ENCODE assay signal across 8 cellular contexts in genomic region chr14:105528859-105529505, GRCh38. TPM values are rescaled to one million over a fixed set of nuclear protein-coding genes. Genes with fewer than 3 reads are reported as not detected.
DNase-seq lines count a peak whose midpoint lies in the region; ATAC-seq and TF ChIP-seq lines count a peak whose summit lies in the region.

No MANE protein-coding gene starts in this region.

- H3K4me1 ChIP-seq in heart right ventricle (peaks cover 11 to 38% (median 30%) of the 10 kb centered on the region in 9 donors), mammary epithelial cell (ENCODE audit: insufficient read depth, low read length) (peaks cover 22% of the 10 kb centered on the region), osteoblast (ENCODE audit: insufficient read depth, low read length) (peaks cover 5% of the 10 kb centered on the region), urinary bladder (ENCODE audit: insufficient read depth) (no peaks in the 10 kb centered on the region)

- H2AFZ ChIP-seq in mammary epithelial cell (ENCODE audit: low read depth, low read length): peak overlapping the region; percentile 81
- peak overlapping the region; percentile 65 for H2AFZ ChIP-seq in osteoblast (ENCODE audit: low read length)

- H3K36me3 ChIP-seq in heart right ventricle (no peaks in the 10 kb centered on the region), mammary epithelial cell (ENCODE audit: insufficient read depth, low read length) (no peaks in the 10 kb centered on the region), osteoblast (ENCODE audit: insufficient read depth, low read length) (no peaks in the 10 kb centered on the region), urinary bladder (ENCODE audit: insufficient read depth) (no peaks in the 10 kb centered on the region)

- CTCF ChIA-PET in mammary epithelial cell (lab: Charles Lee; ENCODE audit: low non-redundant PET): no interaction called here

- H3K4me3 ChIP-seq in heart right ventricle (peak overlapping the region; percentile 14 to 83 (median 69)), mammary epithelial cell (replicated peaks in 1 of 3; ENCODE audit: insufficient read depth in 1 of 3, low read depth in 2 of 3, low read length in 3 of 3) (peak overlapping the region in 2 of 3 experiments; percentile 28 to 29), osteoblast (ENCODE audit: insufficient read depth, low read length) (peak overlapping the region; percentile 77), urinary bladder (ENCODE audit: low read depth, low read length) (peak overlapping the region; percentile 69)

- ATAC-seq in heart right ventricle: no peak
- no peak for ATAC-seq in Right ventricle myocardium superior (ENCODE audit: poor library complexity)
- no peak for ATAC-seq in HG02884 (IDR thresholded peaks at IDR 0.05; ENCODE audit: unreplicated experiment)

- no peaks in the 10 kb centered on the region for H3K79me2 ChIP-seq in mammary epithelial cell (ENCODE audit: insufficient read depth, low read length)
- no peaks in the 10 kb centered on the region for H3K79me2 ChIP-seq in osteoblast (ENCODE audit: insufficient read depth, low read length)

- DNase-seq in heart right ventricle (no peak), Right ventricle myocardium superior (no peak), mammary epithelial cell (no peak), osteoblast (ENCODE audit: insufficient read length, low spot score, missing footprints) (peak; percentile 76), hippocampal formation (lab: John Stamatoyannopoulos, UW) (no peak), 8988T (no peak)

- H3K27ac ChIP-seq in heart right ventricle (peak overlapping the region in 1 of 10 donors; percentile 28), mammary epithelial cell (ENCODE audit: insufficient read depth, low read depth, low read length) (no peak overlapping the region), osteoblast (ENCODE audit: low read depth, low read length) (no peak overlapping the region), urinary bladder (ENCODE audit: low read depth) (no peak overlapping the region)

- H3K9ac ChIP-seq in mammary epithelial cell (ENCODE audit: insufficient read depth, low read length): no peak overlapping the region

- in situ Hi-C loops in mammary epithelial cell (cut with MboI; ENCODE audit: low sequenced_read_pairs in 2 of 2): no loop called here

- no TSS peak for BruUV-seq in mammary epithelial cell (replicated peaks; lab: Mats Ljungman, UMichigan)

- H3K9me3 ChIP-seq in heart right ventricle: no peaks in the 10 kb centered on the region
- H3K9me3 ChIP-seq in mammary epithelial cell (replicated peaks; ENCODE audit: insufficient read depth, low read length): no peaks in the 10 kb centered on the region
- no peaks in the 10 kb centered on the region for H3K9me3 ChIP-seq in osteoblast (ENCODE audit: low read depth, low read length)

- intact Hi-C loops in heart right ventricle (cut with DNase I) (loop anchor here in 8 of 10 donors (2.0 to 10.0 kb wide), 7 partner anchors 37 to 162 kb away; partner anchors contain the start of gene TEDC1 (in 2 of the 8)), Right ventricle myocardium superior (cut with DNase I) (loop anchor here (5.0 kb wide), 1 partner anchor 157 kb away; no protein-coding TSS in a partner anchor), mammary epithelial cell (cut with micrococcal nuclease) (loop anchor here (1.0 to 2.0 kb wide), 3 partner anchors 48 to 159 kb away; no protein-coding TSS in a partner anchor)

- dilution Hi-C loops in mammary epithelial cell (cut with HindIII; ENCODE audit: low sequenced_read_pairs): no loop called here

- TF ChIP-seq CTCF in heart right ventricle (IDR thresholded peaks at IDR 0.05): no peak
- no peak for TF ChIP-seq CTCF in mammary epithelial cell (conservative IDR thresholded peaks at IDR 0.05 in 1 of 2, IDR thresholded peaks at IDR 0.05 in 1 of 2; ENCODE audit: extremely low read depth in 1 of 2, insufficient read depth in 1 of 2, low read depth in 1 of 2, low read length in 2 of 2)
- TF ChIP-seq CTCF in osteoblast (IDR thresholded peaks at IDR 0.05; ENCODE audit: extremely low read depth, low read depth, low read length): no peak

- WGBS in heart right ventricle, 2 donors: 27 to 33% methylated on average over 60 to 65 of the region's 65 CpGs
- WGBS in mammary epithelial cell (ENCODE audit: low coverage, missing lambda C conversion rate): 91% methylated on average over 9 of the region's 65 CpGs
- WGBS in urinary bladder: 32% methylated on average over 65 of the region's 65 CpGs

- H4K20me1 ChIP-seq in mammary epithelial cell (ENCODE audit: insufficient read depth, low read length) (no peaks in the 10 kb centered on the region), osteoblast (ENCODE audit: insufficient read depth, low read length) (no peaks in the 10 kb centered on the region)

- peaks cover 0 to 61% (median 0%) of the 10 kb centered on the region in 7 donors for H3K27me3 ChIP-seq in heart right ventricle
- no peaks in the 10 kb centered on the region for H3K27me3 ChIP-seq in mammary epithelial cell (ENCODE audit: insufficient read depth, low read length)
- H3K27me3 ChIP-seq in osteoblast (ENCODE audit: insufficient read depth, low read length): peaks cover 6% of the 10 kb centered on the region

- H3K4me2 ChIP-seq in mammary epithelial cell (ENCODE audit: insufficient read depth, low read depth, low read length): peak overlapping the region; percentile 87
- H3K4me2 ChIP-seq in osteoblast (ENCODE audit: insufficient read depth, low read length): peak overlapping the region; percentile 79

RNA-seq across cellular contexts. Expression of gene TMEM121, which starts 2.6 kb away (rescaled TPM):
- total RNA-seq in heart right ventricle: 1 to 10 TPM in 8 of 10 donors, under 1 TPM in 2; 0.93 to 2.3 (median 1.7) TPM
- 1 to 10 TPM; 1.3 to 2.6 TPM for polyA plus RNA-seq in heart right ventricle
- 3.1 TPM for total RNA-seq in Right ventricle myocardium superior
- total RNA-seq in mammary epithelial cell: 1 to 10 TPM; 2.2 to 6.0 TPM
- polyA plus RNA-seq in mammary epithelial cell: 1.9 TPM
- polyA minus RNA-seq in mammary epithelial cell: not detected
- total RNA-seq in osteoblast: 1.8 and 2.7 TPM in 2 replicates
- total RNA-seq in urinary bladder: 1.3 TPM
- polyA plus RNA-seq in urinary bladder: 6.7 TPM

RNA-seq across cellular contexts. Expression of gene TEDC1, which starts 37.9 kb away (rescaled TPM):
- total RNA-seq in heart right ventricle (1 to 10 TPM; 2.3 to 5.2 (median 4.2) TPM), Right ventricle myocardium superior (6.2 TPM), mammary epithelial cell (10 to 100 TPM in 1 of 2 donors, 1 to 10 TPM in 1; 3.5 to 21.3 TPM), osteoblast (3.2 and 5.1 TPM in 2 replicates), urinary bladder (4.2 TPM)
- polyA plus RNA-seq in heart right ventricle (10 to 100 TPM in 1 of 2 donors, 1 to 10 TPM in 1; 8.4 to 10.0 TPM), mammary epithelial cell (12.6 TPM), urinary bladder (10.6 TPM)
- 2.1 TPM for polyA minus RNA-seq in mammary epithelial cell

RNA-seq across cellular contexts. Expression of gene CRIP1, which starts 42.3 kb away (rescaled TPM):
- total RNA-seq in heart right ventricle (100 to 1,000 TPM in 1 of 10 donors, 10 to 100 TPM in 9; 34.0 to 131 (median 51.0) TPM), Right ventricle myocardium superior (71.8 TPM), mammary epithelial cell (under 1 TPM; 0.50 to 0.59 TPM), osteoblast (5.0 and 8.7 TPM in 2 replicates), urinary bladder (9.4 TPM)
- polyA plus RNA-seq in heart right ventricle (100 to 1,000 TPM; 149 to 170 TPM), mammary epithelial cell (0.37 TPM), urinary bladder (92.4 TPM)
- polyA minus RNA-seq in mammary epithelial cell: not detected

RNA-seq across cellular contexts. Expression of gene CRIP2, which starts 54.4 kb away (rescaled TPM):
- 1,000 to 10,000 TPM in 3 of 10 donors, 100 to 1,000 TPM in 7; 731 to 1,223 (median 884) TPM for total RNA-seq in heart right ventricle
- 1,000 to 10,000 TPM; 1,120 to 1,194 TPM for polyA plus RNA-seq in heart right ventricle
- 1,011 TPM for total RNA-seq in Right ventricle myocardium superior
- total RNA-seq in mammary epithelial cell: 100 to 1,000 TPM in 1 of 2 donors, 10 to 100 TPM in 1; 97.7 to 103 TPM
- 120 TPM for polyA plus RNA-seq in mammary epithelial cell
- 52.5 TPM for polyA minus RNA-seq in mammary epithelial cell
- total RNA-seq in osteoblast: 31.5 and 43.8 TPM in 2 replicates
- 53.7 TPM for total RNA-seq in urinary bladder
- polyA plus RNA-seq in urinary bladder: 245 TPM
